Comparison of ENCODE assay signal across 13 cellular contexts in the genomic region with DNA sequence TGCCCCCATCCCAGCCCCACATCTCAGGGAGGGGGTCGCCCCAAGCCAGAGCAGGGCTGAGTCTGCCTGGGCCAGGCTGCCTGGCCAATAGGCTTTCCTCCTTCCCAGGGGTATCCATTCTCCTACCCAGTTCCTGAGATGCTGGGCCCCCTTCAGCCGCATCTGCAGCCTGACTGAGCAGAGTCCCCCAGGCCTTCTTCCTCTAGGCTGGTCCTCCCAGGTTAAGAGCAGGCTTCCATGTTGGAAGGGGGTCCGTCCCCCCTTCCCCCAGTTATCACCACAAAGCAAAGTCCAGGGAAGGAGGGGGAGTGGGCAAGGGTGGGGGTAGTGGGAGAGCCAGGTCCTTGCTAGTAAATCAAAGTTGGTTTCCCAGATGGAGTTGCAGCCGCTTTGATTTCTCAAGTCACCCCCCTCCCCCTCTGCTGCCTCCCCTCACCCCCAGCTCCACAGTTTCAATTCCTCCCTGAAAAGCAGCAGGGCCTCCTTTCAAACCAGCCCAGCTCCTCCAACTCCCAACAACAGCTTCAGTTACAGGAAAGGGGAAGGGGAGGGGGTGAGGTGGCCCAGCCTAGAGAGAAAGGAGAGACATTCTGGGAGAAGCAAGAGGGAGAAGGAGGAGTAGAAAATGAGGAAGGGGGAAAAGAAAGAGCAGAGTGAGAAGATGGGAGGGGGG. TPM values are rescaled to one million over a fixed set of nuclear protein-coding genes. Genes with fewer than 3 reads are reported as not detected.
DNase-seq lines count a peak whose midpoint lies in the region; ATAC-seq and TF ChIP-seq lines count a peak whose summit lies in the region.
"Had no signal": no experiment of that assay in that cellular context is flagged by ENCODE, and none has a peak within 500 bp of the region (broad histone marks: within the 10 kb centered on the region; RNA-seq: fewer than 3 reads in every experiment).

No MANE protein-coding gene starts in this region.

- POLR2A ChIA-PET in PC-3 (lab: Charles Lee; ENCODE audit: unreplicated experiment): interaction anchor here (0.7 kb wide), 1 partner anchor 96 kb away, joined by 3 read pairs; no protein-coding TSS in a partner anchor
- POLR2A ChIA-PET in CD8-positive, alpha-beta memory T cell (lab: Charles Lee): no interaction called here

- H3K79me2 ChIP-seq in GM23338 (replicated peaks; ENCODE audit: insufficient read depth) (no peaks in the 10 kb centered on the region), PC-3 (ENCODE audit: low read length) (no peaks in the 10 kb centered on the region)

- H2AFZ ChIP-seq in GM23338 (peak overlapping the region; percentile 30; the same call in 1 of the 2 replicates), PC-3 (ENCODE audit: low read length) (peak overlapping the region; percentile 67; the same call in 1 of the 2 replicates)

- H3K27ac Mint-ChIP-seq in GM23338: no peak overlapping the region
- H3K27ac Mint-ChIP-seq in CD8-positive, alpha-beta memory T cell: no peak overlapping the region

- peaks cover 4% of the 10 kb centered on the region; the same call in 1 of the 3 replicates for H3K36me3 Mint-ChIP-seq in GM23338 (ENCODE audit: low read depth)
- no peaks in the 10 kb centered on the region for H3K36me3 Mint-ChIP-seq in CD8-positive, alpha-beta memory T cell

- H3K27ac ChIP-seq in GM23338 (ENCODE audit: low read depth) (no peak overlapping the region), PC-3 (ENCODE audit: low read length) (peak overlapping the region; percentile 54; the same call in 1 of the 2 replicates), heart right ventricle (peak overlapping the region in 4 of 10 donors; percentile 0 to 89 (median 18))
- H3K27ac ChIP-seq in CD8-positive, alpha-beta memory T cell (ENCODE audit: low read depth, low read length): no peak overlapping the region
- H3K27ac ChIP-seq: HL-60, neutrophil had no signal

- peaks cover 67% of the 10 kb centered on the region for H3K27me3 Mint-ChIP-seq in GM23338 (ENCODE audit: insufficient read depth, low read depth, poor library complexity)
- peaks cover 43 to 75% of the 10 kb centered on the region in 2 donors for H3K27me3 Mint-ChIP-seq in CD8-positive, alpha-beta memory T cell

- 71 to 84% methylated on average over 4 of the region's 4 CpGs for WGBS in heart right ventricle, 2 donors

- H3F3A ChIP-seq in GM23338 (replicated peaks; ENCODE audit: low read depth) (peaks cover 4% of the 10 kb centered on the region; the same call in 1 of the 2 replicates), PC-3 (ENCODE audit: low read length, unreplicated experiment) (no peaks in the 10 kb centered on the region)

- H3K9me2 ChIP-seq in GM23338 (ENCODE audit: insufficient read depth): 0 out of 2 replicates have a peak, but pooled peaks cover 4% of the 10 kb centered on the region
- H3K9me2 ChIP-seq in PC-3 (replicated peaks; ENCODE audit: low read length): no peaks in the 10 kb centered on the region

- CTCF ChIA-PET in PC-3 (lab: Charles Lee): interaction anchor here (0.7 kb wide), 1 partner anchor 14 kb away, joined by 3 read pairs; no protein-coding TSS in a partner anchor
- CTCF ChIA-PET in CD8-positive, alpha-beta memory T cell (lab: Charles Lee): no interaction called here

- H3K4me2 ChIP-seq in GM23338 (peak overlapping the region; percentile 73), PC-3 (ENCODE audit: low read length) (peak overlapping the region; percentile 38; the same call in 1 of the 2 replicates)

- H3K9me3 ChIP-seq in PC-3 (ENCODE audit: low read length) (no peaks in the 10 kb centered on the region), heart right ventricle (no peaks in the 10 kb centered on the region)
- H3K9me3 ChIP-seq in CD8-positive, alpha-beta memory T cell (ENCODE audit: low read length): no peaks in the 10 kb centered on the region
- H3K9me3 ChIP-seq: neutrophil had no signal

- no TSS peak for BruUV-seq in PC-3 (replicated peaks; lab: Mats Ljungman, UMichigan)

- H3K9ac ChIP-seq in PC-3 (ENCODE audit: low read length): no peak overlapping the region

- H3K4me1 Mint-ChIP-seq in GM23338: peaks cover 79% of the 10 kb centered on the region
- no peaks in the 10 kb centered on the region for H3K4me1 Mint-ChIP-seq in CD8-positive, alpha-beta memory T cell

- H3K4me1 ChIP-seq in GM23338 (ENCODE audit: insufficient read depth) (peaks cover 54% of the 10 kb centered on the region), PC-3 (ENCODE audit: insufficient read depth, low read length) (peaks cover 40% of the 10 kb centered on the region), heart right ventricle (peaks cover 0 to 37% (median 0%) of the 10 kb centered on the region in 9 donors)
- H3K4me1 ChIP-seq in CD8-positive, alpha-beta memory T cell (ENCODE audit: insufficient read depth, low read length): no peaks in the 10 kb centered on the region

- ATAC-seq in GM23338 (peak; percentile 31), PC-3 (no peak), heart right ventricle (peak in 6 of 8 donors; percentile 43 to 70 (median 52)), GM21381 (IDR thresholded peaks at IDR 0.05; ENCODE audit: unreplicated experiment) (no peak)

- DNase-seq in GM23338 (ENCODE audit: low spot score) (peak; percentile 79), PC-3 (no peak), heart right ventricle (peak; percentile 16 to 17), pons (ENCODE audit: low spot score) (peak; percentile 58), NCI-H510A treated with DMSO at 0.1 percent for 48 hours (lab: John Stamatoyannopoulos, UW) (no peak), glomerular visceral epithelial cell (ENCODE audit: extremely low spot score) (no peak)
- no peak for DNase-seq in CD8-positive, alpha-beta memory T cell
- DNase-seq: activated T-cell treated with anti-CD3 and anti-CD28 coated beads, Interleukin-2, amount 50 U/mL, for 1 hour; NCI-H2171 treated with DMSO at 0.1 percent for 48 hours; T1000 had no signal

- intact Hi-C loops in PC-3 (cut with micrococcal nuclease): no loop called here
- intact Hi-C loops in heart right ventricle (cut with DNase I): no loop called here

- no peaks in the 10 kb centered on the region for H3K36me3 ChIP-seq in GM23338 (ENCODE audit: insufficient read depth)
- H3K36me3 ChIP-seq in PC-3 (ENCODE audit: low read depth, low read length): no peaks in the 10 kb centered on the region
- no peaks in the 10 kb centered on the region for H3K36me3 ChIP-seq in heart right ventricle
- H3K36me3 ChIP-seq in CD8-positive, alpha-beta memory T cell (ENCODE audit: insufficient read depth, low read length): no peaks in the 10 kb centered on the region
- H3K36me3 ChIP-seq: neutrophil had no signal

- H4K20me1 ChIP-seq in GM23338 (replicated peaks; ENCODE audit: insufficient read depth) (no peaks in the 10 kb centered on the region), PC-3 (ENCODE audit: low read length) (no peaks in the 10 kb centered on the region)

- H3K4me3 ChIP-seq in GM23338: peak overlapping the region; percentile 5; the same call in 1 of the 2 replicates
- H3K4me3 ChIP-seq in PC-3 (ENCODE audit: low read length): no peak overlapping the region
- peak overlapping the region in 1 of 10 donors; percentile 27 for H3K4me3 ChIP-seq in heart right ventricle
- H3K4me3 ChIP-seq in CD8-positive, alpha-beta memory T cell (ENCODE audit: low read length): no peak overlapping the region

- TF ChIP-seq CTCF in GM23338 (conservative IDR thresholded peaks at IDR 0.05; ENCODE audit: low read depth in 2 of 2) (no peak), PC-3 (conservative IDR thresholded peaks at IDR 0.05; ENCODE audit: low read depth, low read length) (no peak), heart right ventricle (IDR thresholded peaks at IDR 0.05) (no peak)

- H3K27me3 ChIP-seq in GM23338 (ENCODE audit: insufficient read depth) (peaks cover 76% of the 10 kb centered on the region), PC-3 (ENCODE audit: low read length) (no peaks in the 10 kb centered on the region), heart right ventricle (peaks cover 0 to 15% (median 11%) of the 10 kb centered on the region in 7 donors)
- H3K27me3 ChIP-seq in CD8-positive, alpha-beta memory T cell (ENCODE audit: insufficient read depth, low read length, poor library complexity, severe bottlenecking): peaks cover 4% of the 10 kb centered on the region

- peak overlapping the region; percentile 4; the same call in 1 of the 3 replicates for H3K4me3 Mint-ChIP-seq in GM23338
- H3K4me3 Mint-ChIP-seq in CD8-positive, alpha-beta memory T cell: no peak overlapping the region

- H3K9me3 Mint-ChIP-seq in GM23338: peaks cover 6% of the 10 kb centered on the region; the same call in 2 of the 3 replicates
- H3K9me3 Mint-ChIP-seq in CD8-positive, alpha-beta memory T cell: no peaks in the 10 kb centered on the region

TF ChIP-seq in GM23338, 12 proteins besides CTCF, POLR2A, EP300 and RAD21 (continues in another document):
- TF ChIP-seq, protein P1, sequence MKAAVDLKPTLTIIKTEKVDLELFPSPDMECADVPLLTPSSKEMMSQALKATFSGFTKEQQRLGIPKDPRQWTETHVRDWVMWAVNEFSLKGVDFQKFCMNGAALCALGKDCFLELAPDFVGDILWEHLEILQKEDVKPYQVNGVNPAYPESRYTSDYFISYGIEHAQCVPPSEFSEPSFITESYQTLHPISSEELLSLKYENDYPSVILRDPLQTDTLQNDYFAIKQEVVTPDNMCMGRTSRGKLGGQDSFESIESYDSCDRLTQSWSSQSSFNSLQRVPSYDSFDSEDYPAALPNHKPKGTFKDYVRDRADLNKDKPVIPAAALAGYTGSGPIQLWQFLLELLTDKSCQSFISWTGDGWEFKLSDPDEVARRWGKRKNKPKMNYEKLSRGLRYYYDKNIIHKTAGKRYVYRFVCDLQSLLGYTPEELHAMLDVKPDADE (IDR thresholded peaks at IDR 0.05): no peak
- TF ChIP-seq NANOG (IDR thresholded peaks at IDR 0.05; ENCODE audit: borderline replicate concordance): no peak
- no peak for TF ChIP-seq ZNF114 (CRISPR knock-in tag; IDR thresholded peaks at IDR 0.05)

RNA-seq across cellular contexts. Expression of a gene that starts 9.5 kb away (rescaled TPM):
- total RNA-seq in GM23338 (2014; rRNA removed; shearing (Covaris generic)): 7.6 and 14.8 TPM in 2 replicates
- polyA plus RNA-seq in GM23338 (2016; fragmentation: Nextera tagmentation; extraction: Ambion mirVana): 6.1 and 6.2 TPM in 2 replicates
- total RNA-seq in PC-3 (2014; rRNA removed): 11.6 and 12.8 TPM in 2 replicates
- 1 to 10 TPM in 9 of 10 donors, under 1 TPM in 1; 0.92 to 6.9 (median 4.0) TPM for total RNA-seq in heart right ventricle
- polyA plus RNA-seq in heart right ventricle: 1 to 10 TPM; 2.9 to 3.0 TPM
- total RNA-seq in CD8-positive, alpha-beta memory T cell: under 1 TPM in 1 of 2 experiments, not detected in 1; 0.11 TPM
- not detected for polyA plus RNA-seq in CD8-positive, alpha-beta memory T cell

RNA-seq across cellular contexts. Expression of a gene that starts 44.6 kb away (rescaled TPM):
- total RNA-seq in GM23338 (2014; rRNA removed; shearing (Covaris generic)): 44.4 and 52.2 TPM in 2 replicates
- polyA plus RNA-seq in GM23338 (2016; fragmentation: Nextera tagmentation; extraction: Ambion mirVana) (59.7 and 76.5 TPM in 2 replicates), heart right ventricle (10 to 100 TPM in 1 of 2 donors, 1 to 10 TPM in 1; 5.8 to 23.3 TPM)
- total RNA-seq in PC-3 (2014; rRNA removed) (22.7 and 30.1 TPM in 2 replicates), heart right ventricle (10 to 100 TPM; 19.3 to 25.1 (median 22.0) TPM)
- 10 to 100 TPM; 41.6 to 43.3 TPM for total RNA-seq in CD8-positive, alpha-beta memory T cell
- 73.3 TPM for polyA plus RNA-seq in CD8-positive, alpha-beta memory T cell

Comparison
In these comparisons a context has a peak if more than half of its experiments do, and no peak if none do; other contexts are left out.
1. ATAC-seq: peak in GM23338 (single experiment) and heart right ventricle (6 of 8); none in PC-3 (single experiment) and GM21381 (single experiment).
2. DNase-seq: peak in GM23338 (single experiment), heart right ventricle (2 of 2) and pons (single experiment); none in PC-3 (single experiment), NCI-H510A treated with DMSO at 0.1 percent for 48 hours (single experiment), CD8-positive, alpha-beta memory T cell (0 of 5) and glomerular visceral epithelial cell (single experiment).